8 cellular contexts compared by ENCODE assay signal in genomic region chr22:26672590-26673468, GRCh38. TPM values are rescaled to one million over a fixed set of nuclear protein-coding genes. Genes with fewer than 3 reads are reported as not detected.
DNase-seq lines count a peak whose midpoint lies in the region; ATAC-seq and TF ChIP-seq lines count a peak whose summit lies in the region.

No MANE protein-coding gene starts in this region.

- H3K4me3 Mint-ChIP-seq in activated CD4-positive, alpha-beta T cell treated with anti-CD3 and anti-CD28 coated beads, Interleukin-2, amount 10 ng/mL, durations not matched to agents 24 days and 14 days: peak overlapping the region; percentile 95

- CTCF ChIA-PET in BJ (lab: Yijun Ruan, JAX): interaction anchor here (0.8 to 1.4 kb wide), 6 partner anchors 8 to 645 kb away, joined by 3 to 8 read pairs (median 4); no protein-coding TSS in a partner anchor

- peaks cover 67% of the 10 kb centered on the region for H3K4me1 Mint-ChIP-seq in activated CD4-positive, alpha-beta T cell treated with anti-CD3 and anti-CD28 coated beads, Interleukin-2, amount 10 ng/mL, durations not matched to agents 24 days and 14 days

- peaks cover 4% of the 10 kb centered on the region for H3K4me1 ChIP-seq in colonic mucosa

- peak overlapping the region; percentile 94 for H3K27ac ChIP-seq in colonic mucosa

- H3K4me3 ChIP-seq in BJ (ENCODE audit: low read depth, low read length): peak overlapping the region; percentile 75
- peak overlapping the region; percentile 62 for H3K4me3 ChIP-seq in colonic mucosa

- POLR2A ChIA-PET in BJ (lab: Charles Lee): interaction anchor here (0.6 to 0.7 kb wide), 2 partner anchors 10 to 1052 kb away, joined by 4 to 6 read pairs; no protein-coding TSS in a partner anchor

- DNase-seq in BJ (ENCODE audit: low read depth) (peak; percentile 79), NCI-H526 (lab: John Stamatoyannopoulos, UW) (peak; percentile 93 to 96), colonic mucosa (peak; percentile 95), left lobe of liver (ENCODE audit: low spot score) (peak; percentile 89)
- DNase-seq in activated CD4-positive, alpha-beta T cell treated with anti-CD3 and anti-CD28 coated beads, Interleukin-2, amount 10 ng/mL, durations not matched to agents 24 days and 14 days: peak; percentile 98
- peak; percentile 91 to 93 for DNase-seq in stimulated activated CD4-positive, alpha-beta T cell treated with anti-CD3 and anti-CD28 coated beads, Interleukin-2, amount 100 ng/mL, for 24 hours

- no peaks in the 10 kb centered on the region for H3K9me3 Mint-ChIP-seq in activated CD4-positive, alpha-beta T cell treated with anti-CD3 and anti-CD28 coated beads, Interleukin-2, amount 10 ng/mL, durations not matched to agents 24 days and 14 days

- no peaks in the 10 kb centered on the region for H3K36me3 ChIP-seq in BJ (ENCODE audit: control insufficient read depth, insufficient read depth, low read length)
- H3K36me3 ChIP-seq in colonic mucosa: no peaks in the 10 kb centered on the region

- TF ChIP-seq CTCF in BJ (IDR thresholded peaks at IDR 0.05; ENCODE audit: insufficient read depth, low read depth, low read length) (peak; percentile 71), colonic mucosa (IDR thresholded peaks at IDR 0.05) (peak; percentile 45)

- H3K36me3 Mint-ChIP-seq in activated CD4-positive, alpha-beta T cell treated with anti-CD3 and anti-CD28 coated beads, Interleukin-2, amount 10 ng/mL, durations not matched to agents 24 days and 14 days (ENCODE audit: low read depth): peaks cover 29% of the 10 kb centered on the region

- H3K9me3 ChIP-seq in colonic mucosa: no peaks in the 10 kb centered on the region

- peak overlapping the region; percentile 86 to 88 for H3K9ac ChIP-seq in colonic mucosa (ENCODE audit: low read depth in 2 of 2, low read length in 2 of 2)

- peak; percentile 75 for TF ChIP-seq POLR2A in GM19099 (IDR thresholded peaks at IDR 0.05; ENCODE audit: extremely low read depth, insufficient read length, low read depth)

- peak; percentile 53 for ATAC-seq in HG03378 (IDR thresholded peaks at IDR 0.05; ENCODE audit: unreplicated experiment)
- peak; percentile 93 for ATAC-seq in left lobe of liver

- H3K27me3 ChIP-seq in BJ (ENCODE audit: control insufficient read depth, insufficient read depth, low read length): no peaks in the 10 kb centered on the region
- no peaks in the 10 kb centered on the region for H3K27me3 ChIP-seq in colonic mucosa

- no peaks in the 10 kb centered on the region for H3K27me3 Mint-ChIP-seq in activated CD4-positive, alpha-beta T cell treated with anti-CD3 and anti-CD28 coated beads, Interleukin-2, amount 10 ng/mL, durations not matched to agents 24 days and 14 days

- peak overlapping the region; percentile 96 for H3K27ac Mint-ChIP-seq in activated CD4-positive, alpha-beta T cell treated with anti-CD3 and anti-CD28 coated beads, Interleukin-2, amount 10 ng/mL, durations not matched to agents 24 days and 14 days

- intact Hi-C loops in activated CD4-positive, alpha-beta T cell treated with anti-CD3 and anti-CD28 coated beads, Interleukin-2, amount 10 ng/mL, durations not matched to agents 24 days and 14 days (cut with micrococcal nuclease): loop anchor here (1.0 to 2.0 kb wide), 3 partner anchors 14 to 1246 kb away; partner anchors contain the start of gene PITPNB
- intact Hi-C loops in colonic mucosa (cut with DNase I): loop anchor here (10.0 kb wide), 1 partner anchor 82 kb away; no protein-coding TSS in a partner anchor

RNA-seq across cellular contexts. Expression of gene MIAT, which starts 15.4 kb away (rescaled TPM):
- 1.1 and 1.2 TPM in 2 replicates for polyA plus RNA-seq in BJ (2011; rRNA removed)
- polyA minus RNA-seq in BJ (2011; rRNA and poly(A)+ RNA removed): 0.95 and 1.2 TPM in 2 replicates
- total RNA-seq in activated CD4-positive, alpha-beta T cell treated with anti-CD3 and anti-CD28 coated beads, Interleukin-2, amount 10 ng/mL, durations not matched to agents 24 days and 14 days: 38.4 and 42.3 TPM in 2 replicates
- total RNA-seq in colonic mucosa (1 to 10 TPM; 1.5 to 1.8 TPM), left lobe of liver (0.60 TPM)

RNA-seq across cellular contexts. Expression of gene CRYBA4, which starts 51.1 kb away (rescaled TPM):
- polyA plus RNA-seq in BJ (2011; rRNA removed): not detected in 2 replicates
- not detected in 2 replicates for polyA minus RNA-seq in BJ (2011; rRNA and poly(A)+ RNA removed)
- not detected in 2 replicates for total RNA-seq in activated CD4-positive, alpha-beta T cell treated with anti-CD3 and anti-CD28 coated beads, Interleukin-2, amount 10 ng/mL, durations not matched to agents 24 days and 14 days
- total RNA-seq in colonic mucosa (under 1 TPM in 1 of 2 donors, not detected in 1; 0.47 TPM), left lobe of liver (not detected)

RNA-seq across cellular contexts. Expression of gene CRYBB1, which starts 55.0 kb away (rescaled TPM):
- polyA plus RNA-seq in BJ (2011; rRNA removed): not detected in 2 replicates
- not detected in 2 replicates for polyA minus RNA-seq in BJ (2011; rRNA and poly(A)+ RNA removed)
- not detected in 2 replicates for total RNA-seq in activated CD4-positive, alpha-beta T cell treated with anti-CD3 and anti-CD28 coated beads, Interleukin-2, amount 10 ng/mL, durations not matched to agents 24 days and 14 days
- total RNA-seq in colonic mucosa (under 1 TPM in 1 of 2 donors, not detected in 1; 0.32 TPM), left lobe of liver (not detected)

Comparison
In these comparisons a context has a peak if more than half of its experiments do, and no peak if none do; other contexts are left out.
1. Peak in every context shown above with its lines: DNase-seq, ATAC-seq, H3K4me3 ChIP-seq and H3K27ac ChIP-seq.
2. RNA of gene MIAT, which starts 15.4 kb away (total RNA-seq): 38.4 to 42.3 TPM in activated CD4-positive, alpha-beta T cell treated with anti-CD3 and anti-CD28 coated beads, Interleukin-2, amount 10 ng/mL, durations not matched to agents 24 days and 14 days; 1.5 to 1.8 TPM in colonic mucosa and 0.60 TPM in left lobe of liver (single experiment); every median in the first group is over 10 times any median in the second.